13 cellular contexts compared by ENCODE assay signal in genomic region chr4:165079476-165079875, GRCh38. TPM values are rescaled to one million over a fixed set of nuclear protein-coding genes. Genes with fewer than 3 reads are reported as not detected.
A peak's percentile ranks its signal among the peaks of the same experiment; 100 is the strongest.
DNase-seq lines count a peak whose midpoint lies in the region; ATAC-seq, FAIRE-seq and TF ChIP-seq lines count a peak whose summit lies in the region.
"Had no signal": no experiment of that assay in that cellular context is flagged by ENCODE, and none has a peak within 500 bp of the region (broad histone marks: within the 10 kb centered on the region; RNA-seq: fewer than 3 reads in every experiment).

No MANE protein-coding gene starts in this region.

- TF ChIP-seq CTCF in endothelial cell of umbilical vein (IDR thresholded peaks at IDR 0.05; ENCODE audit: extremely low read depth in 1 of 2, insufficient read depth in 1 of 2, low read depth in 1 of 2, low read length in 2 of 2) = no peak
- no peak for TF ChIP-seq CTCF in parathyroid adenoma (IDR thresholded peaks at IDR 0.05)

- H3K4me2 ChIP-seq in endothelial cell of umbilical vein (ENCODE audit: insufficient read depth, low read length) (no peak overlapping the region), parathyroid adenoma (ENCODE audit: low read length) (no peak overlapping the region)

- H3K9me3 Mint-ChIP-seq in T-cell = no peaks in the 10 kb centered on the region
- H3K9me3 Mint-ChIP-seq: activated naive CD8-positive, alpha-beta T cell treated with anti-CD3 and anti-CD28 coated beads, Interleukin-2, amount 50 U/mL, for 24 hours; H9 had no signal

- H3K4me1 ChIP-seq in endothelial cell of umbilical vein (ENCODE audit: control insufficient read depth, extremely low read depth, insufficient read depth, low read length) (no peaks in the 10 kb centered on the region), parathyroid adenoma (no peaks in the 10 kb centered on the region)

- no peak overlapping the region for H3K9ac ChIP-seq in endothelial cell of umbilical vein (replicated peaks; ENCODE audit: extremely low read depth, insufficient read depth, low read length)
- no peak overlapping the region for H3K9ac ChIP-seq in parathyroid adenoma

- peaks cover 3 to 4% of the 10 kb centered on the region in 2 experiments for H3K36me3 ChIP-seq in endothelial cell of umbilical vein (ENCODE audit: control insufficient read depth in 2 of 2, extremely low read depth in 1 of 2, insufficient read depth in 2 of 2, low read length in 2 of 2)
- H3K36me3 ChIP-seq in parathyroid adenoma (ENCODE audit: control insufficient read depth, insufficient read depth, low read length) = no peaks in the 10 kb centered on the region
- H3K36me3 ChIP-seq: MG63 had no signal

- no peak overlapping the region for H3K27ac ChIP-seq in endothelial cell of umbilical vein (ENCODE audit: insufficient read depth, low read depth, low read length)
- H3K27ac ChIP-seq in parathyroid adenoma = peak overlapping the region; percentile 11

- H3K27me3 ChIP-seq in endothelial cell of umbilical vein (ENCODE audit: control insufficient read depth in 2 of 2, insufficient read depth in 2 of 2, low read length in 2 of 2) = no peaks in the 10 kb centered on the region
- no peaks in the 10 kb centered on the region for H3K27me3 ChIP-seq in parathyroid adenoma (ENCODE audit: control insufficient read depth, insufficient read depth, low read length)
- H3K27me3 ChIP-seq: MG63 had no signal

- dilution Hi-C loops in endothelial cell of umbilical vein (cut with MboI; ENCODE audit: extremely low pct_ligation_motif_present, low sequenced_read_pairs) = no loop called here

- H3K4me3 Mint-ChIP-seq in T-cell = no peak overlapping the region
- H3K4me3 Mint-ChIP-seq: activated naive CD8-positive, alpha-beta T cell treated with anti-CD3 and anti-CD28 coated beads, Interleukin-2, amount 50 U/mL, for 24 hours; H9 had no signal

- no peaks in the 10 kb centered on the region for H3K9me1 ChIP-seq in endothelial cell of umbilical vein (replicated peaks; ENCODE audit: control insufficient read depth, extremely low read depth, insufficient read depth, low read length)

- no peak overlapping the region for H3K4me3 ChIP-seq in endothelial cell of umbilical vein (replicated peaks in 1 of 3; ENCODE audit: insufficient read depth in 1 of 3, low read depth in 1 of 3, low read length in 3 of 3)
- no peak overlapping the region for H3K4me3 ChIP-seq in parathyroid adenoma (ENCODE audit: low read depth, low read length)
- H3K4me3 ChIP-seq: MG63 had no signal

- H3K79me2 ChIP-seq in endothelial cell of umbilical vein (ENCODE audit: control insufficient read depth, insufficient read depth, low read length) (no peaks in the 10 kb centered on the region), parathyroid adenoma (no peaks in the 10 kb centered on the region)

- POLR2A ChIA-PET in endothelial cell of umbilical vein (lab: Charles Lee) (no interaction called here), T-cell (lab: Charles Lee) (no interaction called here)

- H3K9me3 ChIP-seq in endothelial cell of umbilical vein (replicated peaks; ENCODE audit: control insufficient read depth, insufficient read depth, low read length) (no peaks in the 10 kb centered on the region), parathyroid adenoma (ENCODE audit: control insufficient read depth, low read length) (no peaks in the 10 kb centered on the region)
- H3K9me3 ChIP-seq: MG63 had no signal

- H4K20me1 ChIP-seq in endothelial cell of umbilical vein (replicated peaks; ENCODE audit: control insufficient read depth, extremely low read depth, insufficient read depth, low read length) = no peaks in the 10 kb centered on the region

- TF ChIP-seq POLR2A in endothelial cell of umbilical vein (IDR thresholded peaks at IDR 0.05; ENCODE audit: low read depth, low read length) = no peak

- no peaks in the 10 kb centered on the region for H3K4me1 Mint-ChIP-seq in T-cell
- H3K4me1 Mint-ChIP-seq: activated naive CD8-positive, alpha-beta T cell treated with anti-CD3 and anti-CD28 coated beads, Interleukin-2, amount 50 U/mL, for 24 hours; H9 had no signal

- H2AFZ ChIP-seq in endothelial cell of umbilical vein (ENCODE audit: low read depth, low read length) (no peak overlapping the region), parathyroid adenoma (no peak overlapping the region)

- DNase-seq in NCI-H2227 treated with DMSO at 0.1 percent for 48 hours (lab: John Stamatoyannopoulos, UW) (peak; percentile 9), endothelial cell of umbilical vein (ENCODE audit: low read depth, low spot score) (peak; percentile 16), NCI-H187 (lab: John Stamatoyannopoulos, UW) (no peak), T-cell (no peak)
- DNase-seq: activated naive CD8-positive, alpha-beta T cell treated with anti-CD3 and anti-CD28 coated beads, Interleukin-2, amount 50 U/mL, for 24 hours; H9; MG63; stimulated activated CD4-positive, alpha-beta T cell treated with anti-CD3 and anti-CD28 coated beads, Interleukin-12 subunit alpha, Interleukin-12 subunit beta, amount 100 ng/mL, for 4 hours had no signal

- no TSS peak for BruUV-seq in endothelial cell of umbilical vein (replicated peaks; lab: Mats Ljungman, UMichigan)

- peaks cover 31% of the 10 kb centered on the region for H3K36me3 Mint-ChIP-seq in T-cell

- intact Hi-C loops in endothelial cell of umbilical vein (cut with micrococcal nuclease) = no loop called here

- no peaks in the 10 kb centered on the region for H3K27me3 Mint-ChIP-seq in T-cell
- H3K27me3 Mint-ChIP-seq: activated naive CD8-positive, alpha-beta T cell treated with anti-CD3 and anti-CD28 coated beads, Interleukin-2, amount 50 U/mL, for 24 hours had no signal

- CTCF ChIA-PET in endothelial cell of umbilical vein (lab: Charles Lee) (interaction anchor here (0.9 kb wide), 2 partner anchors 9 to 17 kb away, joined by 3 to 4 read pairs; no protein-coding TSS in a partner anchor), T-cell (lab: Charles Lee) (interaction anchor here in 1 of 2 donors (1.0 kb wide), 1 partner anchor 96 kb away, joined by 5 read pairs; no protein-coding TSS in a partner anchor)

- FAIRE-seq in endothelial cell of umbilical vein (lab: Jason Lieb, UNC) = no peak

- H3K27ac Mint-ChIP-seq in T-cell = no peak overlapping the region
- H3K27ac Mint-ChIP-seq: activated naive CD8-positive, alpha-beta T cell treated with anti-CD3 and anti-CD28 coated beads, Interleukin-2, amount 50 U/mL, for 24 hours; H9 had no signal

- ATAC-seq in HG03159 (IDR thresholded peaks at IDR 0.05; ENCODE audit: unreplicated experiment) = peak; percentile 65
- no peak for ATAC-seq in T-cell (replicated peaks in 1 of 4)
- no peak for ATAC-seq in HG03139 (IDR thresholded peaks at IDR 0.05; ENCODE audit: unreplicated experiment)
- ATAC-seq in HG03521 (IDR thresholded peaks at IDR 0.05; ENCODE audit: unreplicated experiment) = no peak
- ATAC-seq: activated naive CD8-positive, alpha-beta T cell treated with anti-CD3 and anti-CD28 coated beads, Interleukin-2, amount 50 U/mL, for 24 hours had no signal

TF ChIP-seq in endothelial cell of umbilical vein, 7 proteins besides CTCF, POLR2A, EP300 and RAD21:
- TF ChIP-seq JUN (IDR thresholded peaks at IDR 0.05; ENCODE audit: borderline replicate concordance, insufficient read depth, insufficient read length, low read depth) (no peak), POLR2AphosphoS5 (IDR thresholded peaks at IDR 0.05; ENCODE audit: insufficient read depth, low read depth, low read length) (no peak), GATA2 (IDR thresholded peaks at IDR 0.05; ENCODE audit: insufficient read depth, insufficient read length, low read depth, low read length) (no peak), MYC (IDR thresholded peaks at IDR 0.05; ENCODE audit: low read depth, low read length) (no peak), FOS (IDR thresholded peaks at IDR 0.05; ENCODE audit: borderline replicate concordance, insufficient read depth, low read length) (no peak), EZH2 (IDR thresholded peaks at IDR 0.05; ENCODE audit: borderline replicate concordance, low read depth, low read length, severe bottlenecking) (no peak)
- TF ChIP-seq, protein P1, sequence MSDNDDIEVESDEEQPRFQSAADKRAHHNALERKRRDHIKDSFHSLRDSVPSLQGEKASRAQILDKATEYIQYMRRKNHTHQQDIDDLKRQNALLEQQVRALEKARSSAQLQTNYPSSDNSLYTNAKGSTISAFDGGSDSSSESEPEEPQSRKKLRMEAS (IDR thresholded peaks at IDR 0.05; ENCODE audit: insufficient read depth, insufficient read length) = no peak

RNA-seq across cellular contexts. Expression of gene TRIM75, which starts 25.8 kb away (rescaled TPM):
- total RNA-seq in endothelial cell of umbilical vein (not detected in 2 replicates), T-cell (not detected)
- polyA plus RNA-seq in endothelial cell of umbilical vein = not detected in 2 replicates
- not detected in 2 replicates for polyA plus RNA-seq in endothelial cell of umbilical vein (2011; cell fraction: cytosol; rRNA removed)
- polyA plus RNA-seq in endothelial cell of umbilical vein (2011; cell fraction: nucleus; rRNA removed) = not detected in 2 replicates
- not detected in 2 replicates for polyA plus RNA-seq in endothelial cell of umbilical vein (2012)
- not detected in 2 replicates for polyA minus RNA-seq in endothelial cell of umbilical vein
- not detected for polyA minus RNA-seq in endothelial cell of umbilical vein (2011; cell fraction: cytosol; rRNA and poly(A)+ RNA removed)
- not detected in 2 replicates for polyA minus RNA-seq in endothelial cell of umbilical vein (2011; cell fraction: nucleus; rRNA and poly(A)+ RNA removed)
- total RNA-seq: H9, temporal lobe had no signal

RNA-seq across cellular contexts. Expression of gene TMEM192, which starts 33.2 kb away (rescaled TPM):
- total RNA-seq in endothelial cell of umbilical vein (13.0 and 14.5 TPM in 2 replicates), T-cell (1 to 10 TPM; 8.6 to 9.5 (median 9.5) TPM)
- polyA plus RNA-seq in endothelial cell of umbilical vein = 10.1 and 11.4 TPM in 2 replicates
- polyA plus RNA-seq in endothelial cell of umbilical vein (2011; cell fraction: cytosol; rRNA removed) = 11.2 and 11.7 TPM in 2 replicates
- polyA plus RNA-seq in endothelial cell of umbilical vein (2011; cell fraction: nucleus; rRNA removed) = 3.6 and 4.3 TPM in 2 replicates
- 10.8 and 16.6 TPM in 2 replicates for polyA plus RNA-seq in endothelial cell of umbilical vein (2012)
- polyA minus RNA-seq in endothelial cell of umbilical vein = 16.9 and 27.6 TPM in 2 replicates
- polyA minus RNA-seq in endothelial cell of umbilical vein (2011; cell fraction: cytosol; rRNA and poly(A)+ RNA removed) = 2.6 TPM
- polyA minus RNA-seq in endothelial cell of umbilical vein (2011; cell fraction: nucleus; rRNA and poly(A)+ RNA removed) = 4.1 and 7.1 TPM in 2 replicates

RNA-seq across cellular contexts. Expression of gene TRIM60, which starts 47.7 kb away (rescaled TPM):
- not detected in 2 replicates for total RNA-seq in endothelial cell of umbilical vein
- not detected in 2 replicates for polyA plus RNA-seq in endothelial cell of umbilical vein
- polyA plus RNA-seq in endothelial cell of umbilical vein (2011; cell fraction: cytosol; rRNA removed) = not detected in 2 replicates
- not detected in 2 replicates for polyA plus RNA-seq in endothelial cell of umbilical vein (2011; cell fraction: nucleus; rRNA removed)
- not detected in 2 replicates for polyA plus RNA-seq in endothelial cell of umbilical vein (2012)
- not detected in 2 replicates for polyA minus RNA-seq in endothelial cell of umbilical vein
- polyA minus RNA-seq in endothelial cell of umbilical vein (2011; cell fraction: cytosol; rRNA and poly(A)+ RNA removed) = not detected
- polyA minus RNA-seq in endothelial cell of umbilical vein (2011; cell fraction: nucleus; rRNA and poly(A)+ RNA removed) = not detected in 2 replicates
- not detected for total RNA-seq in T-cell
- total RNA-seq: H9, temporal lobe had no signal

Comparison
In these comparisons a context has a peak if more than half of its experiments do, and no peak if none do; other contexts are left out.
1. DNase-seq: peak in NCI-H2227 treated with DMSO at 0.1 percent for 48 hours (single experiment) and endothelial cell of umbilical vein (single experiment); none in NCI-H187 (0 of 2) and T-cell (0 of 34).